In genomic region chr2:234493117-234493516, GRCh38 we compare ENCODE assay signal across 10 cellular contexts. TPM values are rescaled to one million over a fixed set of nuclear protein-coding genes. Genes with fewer than 3 reads are reported as not detected.
DNase-seq lines count a peak whose midpoint lies in the region; TF ChIP-seq lines count a peak whose summit lies in the region.
"Had no signal": no experiment of that assay in that cellular context is flagged by ENCODE, and none has a peak within 500 bp of the region (broad histone marks: within the 10 kb centered on the region; RNA-seq: fewer than 3 reads in every experiment).

No MANE protein-coding gene starts in this region.

- H3K4me3 ChIP-seq in stomach: peak overlapping the region in 2 of 4 donors; percentile 68 to 71
- H3K4me3 ChIP-seq in tibial artery: no peak overlapping the region

- peaks cover 57% of the 10 kb centered on the region for H3K4me1 Mint-ChIP-seq in activated CD4-positive, alpha-beta T cell treated with anti-CD3 and anti-CD28 coated beads, Interleukin-2, amount 10 ng/mL, durations not matched to agents 24 days and 14 days
- H3K4me1 Mint-ChIP-seq in activated T-helper 2 cell treated with anti-CD3 and anti-CD28 coated beads, Interferon-gamma antibody, Interleukin-2, Interleukin-4, amounts not matched to agents 10 μg/mL and 5 μg/mL and 100 μg/mL, durations not matched to agents 14 hours and 24 hours and 36 hours (ENCODE audit: low read depth): peaks cover 56% of the 10 kb centered on the region
- H3K4me1 Mint-ChIP-seq in immature natural killer cell: peaks cover 55 to 57% of the 10 kb centered on the region in 2 donors

- H3K36me3 ChIP-seq in stomach (no peaks in the 10 kb centered on the region), tibial artery (no peaks in the 10 kb centered on the region)
- H3K36me3 ChIP-seq: adrenal gland had no signal

- no peak for TF ChIP-seq EP300 in stomach (IDR thresholded peaks at IDR 0.05)

- peaks cover 0 to 18% (median 10%) of the 10 kb centered on the region in 3 donors for H3K27me3 ChIP-seq in stomach
- H3K27me3 ChIP-seq in tibial artery: peaks cover 0 to 3% of the 10 kb centered on the region in 2 donors

- peak overlapping the region; percentile 90 for H3K4me3 Mint-ChIP-seq in activated CD4-positive, alpha-beta T cell treated with anti-CD3 and anti-CD28 coated beads, Interleukin-2, amount 10 ng/mL, durations not matched to agents 24 days and 14 days
- H3K4me3 Mint-ChIP-seq in activated T-helper 2 cell treated with anti-CD3 and anti-CD28 coated beads, Interferon-gamma antibody, Interleukin-2, Interleukin-4, amounts not matched to agents 10 μg/mL and 5 μg/mL and 100 μg/mL, durations not matched to agents 14 hours and 24 hours and 36 hours (ENCODE audit: low read depth): peak overlapping the region; percentile 97
- H3K4me3 Mint-ChIP-seq in immature natural killer cell: peak overlapping the region; percentile 98 to 100 (median 100)

- TF ChIP-seq CTCF in stomach (IDR thresholded peaks at IDR 0.05) (no peak), tibial artery (IDR thresholded peaks at IDR 0.05) (no peak)

- peak overlapping the region; percentile 94 for H3K27ac Mint-ChIP-seq in activated CD4-positive, alpha-beta T cell treated with anti-CD3 and anti-CD28 coated beads, Interleukin-2, amount 10 ng/mL, durations not matched to agents 24 days and 14 days
- peak overlapping the region; percentile 96 for H3K27ac Mint-ChIP-seq in activated T-helper 2 cell treated with anti-CD3 and anti-CD28 coated beads, Interferon-gamma antibody, Interleukin-2, Interleukin-4, amounts not matched to agents 10 μg/mL and 5 μg/mL and 100 μg/mL, durations not matched to agents 14 hours and 24 hours and 36 hours
- H3K27ac Mint-ChIP-seq in immature natural killer cell: peak overlapping the region; percentile 98 to 100 (median 100)

- TF ChIP-seq POLR2A in stomach (IDR thresholded peaks at IDR 0.05): no peak

- intact Hi-C loops in activated CD4-positive, alpha-beta T cell treated with anti-CD3 and anti-CD28 coated beads, Interleukin-2, amount 10 ng/mL, durations not matched to agents 24 days and 14 days (cut with micrococcal nuclease): loop anchor here (2.0 kb wide), 1 partner anchor 124 kb away; no protein-coding TSS in a partner anchor
- intact Hi-C loops in activated T-helper 2 cell treated with anti-CD3 and anti-CD28 coated beads, Interferon-gamma antibody, Interleukin-2, Interleukin-4, amounts not matched to agents 10 μg/mL and 5 μg/mL and 100 μg/mL, durations not matched to agents 14 hours and 24 hours and 36 hours (cut with micrococcal nuclease): loop anchor here (5.0 kb wide), 1 partner anchor 641 kb away; the partner anchor contains the start of gene HJURP
- intact Hi-C loops in stomach (cut with DNase I; ENCODE audit: low total_unique reads) (no loop called here), tibial artery (cut with DNase I; ENCODE audit: low total_unique reads) (no loop called here)

- no peaks in the 10 kb centered on the region for H3K27me3 Mint-ChIP-seq in activated CD4-positive, alpha-beta T cell treated with anti-CD3 and anti-CD28 coated beads, Interleukin-2, amount 10 ng/mL, durations not matched to agents 24 days and 14 days
- H3K27me3 Mint-ChIP-seq in activated T-helper 2 cell treated with anti-CD3 and anti-CD28 coated beads, Interferon-gamma antibody, Interleukin-2, Interleukin-4, amounts not matched to agents 10 μg/mL and 5 μg/mL and 100 μg/mL, durations not matched to agents 14 hours and 24 hours and 36 hours (ENCODE audit: low read depth): no peaks in the 10 kb centered on the region
- peaks cover 42 to 75% (median 59%) of the 10 kb centered on the region in 3 donors for H3K27me3 Mint-ChIP-seq in immature natural killer cell (ENCODE audit: low read depth in 3 of 3)

- H3K27ac ChIP-seq in stomach (peak overlapping the region in 3 of 5 donors; percentile 36 to 83 (median 37)), tibial artery (no peak overlapping the region)

- H3K4me1 ChIP-seq in stomach: peaks cover 16 to 34% (median 26%) of the 10 kb centered on the region in 4 donors
- peaks cover 0 to 23% (median 17%) of the 10 kb centered on the region in 4 donors for H3K4me1 ChIP-seq in tibial artery
- H3K4me1 ChIP-seq: adrenal gland had no signal

- peak; percentile 73 for DNase-seq in activated CD4-positive, alpha-beta T cell treated with anti-CD3 and anti-CD28 coated beads, Interleukin-2, amount 10 ng/mL, durations not matched to agents 24 days and 14 days
- DNase-seq in activated CD4-positive, alpha-beta T cell treated with anti-CD3 and anti-CD28 coated beads, Interleukin-2, amount 50 U/mL, for 48 hours: no peak
- DNase-seq in activated T-helper 2 cell treated with anti-CD3 and anti-CD28 coated beads, Interferon-gamma antibody, Interleukin-2, Interleukin-4, amounts not matched to agents 10 μg/mL and 5 μg/mL and 100 μg/mL, durations not matched to agents 14 hours and 24 hours and 36 hours (ENCODE audit: low spot score): no peak
- peak; percentile 31 to 42 (median 34) for DNase-seq in immature natural killer cell
- DNase-seq in stomach: no peak
- no peak for DNase-seq in NCI-H1694 treated with DMSO at 0.1 percent for 48 hours (lab: John Stamatoyannopoulos, UW)
- DNase-seq in stimulated activated CD4-positive, alpha-beta T cell treated with anti-CD3 and anti-CD28 coated beads, Interleukin-2, amount 100 ng/mL, for 24 hours: no peak
- no peak for DNase-seq in tibial artery
- DNase-seq: adrenal gland, kidney had no signal

- H3K36me3 Mint-ChIP-seq in activated CD4-positive, alpha-beta T cell treated with anti-CD3 and anti-CD28 coated beads, Interleukin-2, amount 10 ng/mL, durations not matched to agents 24 days and 14 days (ENCODE audit: low read depth): peaks cover 42% of the 10 kb centered on the region
- peaks cover 54% of the 10 kb centered on the region for H3K36me3 Mint-ChIP-seq in activated T-helper 2 cell treated with anti-CD3 and anti-CD28 coated beads, Interferon-gamma antibody, Interleukin-2, Interleukin-4, amounts not matched to agents 10 μg/mL and 5 μg/mL and 100 μg/mL, durations not matched to agents 14 hours and 24 hours and 36 hours (ENCODE audit: low read depth)
- H3K36me3 Mint-ChIP-seq in immature natural killer cell: peaks cover 57 to 70% (median 59%) of the 10 kb centered on the region in 3 donors

- no peaks in the 10 kb centered on the region for H3K9me3 ChIP-seq in stomach
- H3K9me3 ChIP-seq in tibial artery: no peaks in the 10 kb centered on the region
- H3K9me3 ChIP-seq: adrenal gland had no signal

- H3K9me3 Mint-ChIP-seq in activated CD4-positive, alpha-beta T cell treated with anti-CD3 and anti-CD28 coated beads, Interleukin-2, amount 10 ng/mL, durations not matched to agents 24 days and 14 days: no peaks in the 10 kb centered on the region
- H3K9me3 Mint-ChIP-seq in activated T-helper 2 cell treated with anti-CD3 and anti-CD28 coated beads, Interferon-gamma antibody, Interleukin-2, Interleukin-4, amounts not matched to agents 10 μg/mL and 5 μg/mL and 100 μg/mL, durations not matched to agents 14 hours and 24 hours and 36 hours: no peaks in the 10 kb centered on the region
- H3K9me3 Mint-ChIP-seq in immature natural killer cell: peaks cover 0 to 16% (median 5%) of the 10 kb centered on the region in 6 donors

- WGBS in stomach, 5 donors: 66 to 82% (median 80%) methylated on average over 4 of the region's 4 CpGs

RNA-seq across cellular contexts. Expression of gene ARL4C, which starts 3.8 kb away (rescaled TPM):
- 43.2 and 45.0 TPM in 2 replicates for total RNA-seq in activated CD4-positive, alpha-beta T cell treated with anti-CD3 and anti-CD28 coated beads, Interleukin-2, amount 10 ng/mL, durations not matched to agents 24 days and 14 days
- total RNA-seq in activated T-helper 2 cell treated with anti-CD3 and anti-CD28 coated beads, Interferon-gamma antibody, Interleukin-2, Interleukin-4, amounts not matched to agents 10 μg/mL and 5 μg/mL and 100 μg/mL, durations not matched to agents 14 hours and 24 hours and 36 hours: 44.6 and 45.7 TPM in 2 replicates
- 100 to 1,000 TPM; 196 to 245 (median 243) TPM for polyA plus RNA-seq in immature natural killer cell
- total RNA-seq in stomach: 10 to 100 TPM in 3 of 5 donors, 1 to 10 TPM in 2; 3.6 to 13.6 (median 12.1) TPM
- polyA plus RNA-seq in stomach: 10 to 100 TPM in 1 of 3 donors, 1 to 10 TPM in 2; 3.7 to 14.2 (median 7.6) TPM

Comparison
In these comparisons a context has a peak if more than half of its experiments do, and no peak if none do; other contexts are left out.
1. DNase-seq: peak in activated CD4-positive, alpha-beta T cell treated with anti-CD3 and anti-CD28 coated beads, Interleukin-2, amount 10 ng/mL, durations not matched to agents 24 days and 14 days (single experiment) and immature natural killer cell (3 of 3); none in activated CD4-positive, alpha-beta T cell treated with anti-CD3 and anti-CD28 coated beads, Interleukin-2, amount 50 U/mL, for 48 hours (0 of 2), activated T-helper 2 cell treated with anti-CD3 and anti-CD28 coated beads, Interferon-gamma antibody, Interleukin-2, Interleukin-4, amounts not matched to agents 10 μg/mL and 5 μg/mL and 100 μg/mL, durations not matched to agents 14 hours and 24 hours and 36 hours (single experiment), stomach (single experiment), NCI-H1694 treated with DMSO at 0.1 percent for 48 hours (single experiment), stimulated activated CD4-positive, alpha-beta T cell treated with anti-CD3 and anti-CD28 coated beads, Interleukin-2, amount 100 ng/mL, for 24 hours (0 of 2) and tibial artery (0 of 2).
2. H3K27ac ChIP-seq: peak in stomach (3 of 5); none in tibial artery (0 of 2).
3. intact Hi-C loops: an anchor here in activated CD4-positive, alpha-beta T cell treated with anti-CD3 and anti-CD28 coated beads, Interleukin-2, amount 10 ng/mL, durations not matched to agents 24 days and 14 days (2.0 kb wide) and activated T-helper 2 cell treated with anti-CD3 and anti-CD28 coated beads, Interferon-gamma antibody, Interleukin-2, Interleukin-4, amounts not matched to agents 10 μg/mL and 5 μg/mL and 100 μg/mL, durations not matched to agents 14 hours and 24 hours and 36 hours (5.0 kb wide); none called in stomach and tibial artery.
4. Peak in every context shown above with its lines, with median percentiles within 50 percentile points of each other: H3K27ac Mint-ChIP-seq and H3K4me3 Mint-ChIP-seq.